ENCODE assay signal across 8 cellular contexts in genomic region chr17:44066204-44066930, GRCh38. TPM values are rescaled to one million over a fixed set of nuclear protein-coding genes. Genes with fewer than 3 reads are reported as not detected.
DNase-seq lines count a peak whose midpoint lies in the region; ATAC-seq and TF ChIP-seq lines count a peak whose summit lies in the region.

TSS of gene LSM12 (minus strand) at chr17:44066671. CDS start at chr17:44066587, 84 bp downstream.

- H3K36me3 Mint-ChIP-seq in activated CD4-positive, alpha-beta T cell treated with anti-CD3 and anti-CD28 coated beads for 36 hours (ENCODE audit: low read depth), result peaks cover 32% of the 10 kb centered on the region
- H3K36me3 Mint-ChIP-seq in chondrocyte (ENCODE audit: low read depth), result peaks cover 12% of the 10 kb centered on the region

- DNase-seq in AG08395 (ENCODE audit: low spot score) (peak; percentile 93), NCI-H510A (lab: John Stamatoyannopoulos, UW) (peak; percentile 89), chondrocyte (ENCODE audit: low spot score) (peak; percentile 95), kidney glomerular epithelial cell (lab: John Stamatoyannopoulos, UW) (peak; percentile 57)
- peak; percentile 95 for DNase-seq in activated CD4-positive, alpha-beta T cell treated with anti-CD3 and anti-CD28 coated beads for 36 hours
- DNase-seq in stimulated activated CD4-positive, alpha-beta T cell treated with anti-CD3 and anti-CD28 coated beads, Interleukin-15, amount 100 ng/mL, for 24 hours, result peak; percentile 92

- H3K27ac Mint-ChIP-seq in activated CD4-positive, alpha-beta T cell treated with anti-CD3 and anti-CD28 coated beads for 36 hours, result peak within 1 kb of the TSS; percentile 97
- H3K27ac Mint-ChIP-seq in chondrocyte (ENCODE audit: unreplicated experiment), result peak within 1 kb of the TSS; percentile 95

- peak; percentile 50 for ATAC-seq in GM19043 (IDR thresholded peaks at IDR 0.05; ENCODE audit: low read depth, unreplicated experiment)
- ATAC-seq in HG03432 (IDR thresholded peaks at IDR 0.05; ENCODE audit: unreplicated experiment), result peak; percentile 68
- ATAC-seq in activated CD4-positive, alpha-beta T cell treated with anti-CD3 and anti-CD28 coated beads for 36 hours, result peak; percentile 75

- H3K4me1 Mint-ChIP-seq in activated CD4-positive, alpha-beta T cell treated with anti-CD3 and anti-CD28 coated beads for 36 hours, result peaks cover 52% of the 10 kb centered on the region
- H3K4me1 Mint-ChIP-seq in chondrocyte (ENCODE audit: low read depth), result peaks cover 49% of the 10 kb centered on the region

- intact Hi-C loops in activated CD4-positive, alpha-beta T cell treated with anti-CD3 and anti-CD28 coated beads for 36 hours (cut with DNase I, micrococcal nuclease), result loop anchor here in 1 of 2 experiments (1.0 kb wide), 6 partner anchors 52 to 258 kb away; partner anchors contain the start of genes HDAC5, SLC25A39, TMEM101 and TMUB2

- H3K4me3 Mint-ChIP-seq in activated CD4-positive, alpha-beta T cell treated with anti-CD3 and anti-CD28 coated beads for 36 hours, result peak within 1 kb of the TSS; percentile 93
- H3K4me3 Mint-ChIP-seq in chondrocyte (ENCODE audit: unreplicated experiment), result peak within 1 kb of the TSS; percentile 92

- no peaks in the 10 kb centered on the region for H3K27me3 Mint-ChIP-seq in activated CD4-positive, alpha-beta T cell treated with anti-CD3 and anti-CD28 coated beads for 36 hours
- H3K27me3 Mint-ChIP-seq in chondrocyte (ENCODE audit: low read depth), result no peaks in the 10 kb centered on the region

- CTCF ChIA-PET in activated CD4-positive, alpha-beta T cell treated with anti-CD3 and anti-CD28 coated beads for 36 hours (lab: Charles Lee), result interaction anchor here (0.5 to 0.8 kb wide), 3 partner anchors 88 to 278 kb away, joined by 3 read pairs; partner anchors contain the start of gene GRN

- POLR2A ChIA-PET in activated CD4-positive, alpha-beta T cell treated with anti-CD3 and anti-CD28 coated beads for 36 hours (lab: Charles Lee), result interaction anchor here (0.5 to 1.4 kb wide), 4 partner anchors 21 to 119 kb away, joined by 3 to 4 read pairs (median 4); partner anchors contain the start of genes HDAC5 and TMEM101

- no peaks in the 10 kb centered on the region for H3K9me3 Mint-ChIP-seq in activated CD4-positive, alpha-beta T cell treated with anti-CD3 and anti-CD28 coated beads for 36 hours (ENCODE audit: low read depth)
- H3K9me3 Mint-ChIP-seq in chondrocyte (ENCODE audit: low read depth), result no peaks in the 10 kb centered on the region

- peak; percentile 14 for TF ChIP-seq CTCF in chondrocyte (IDR thresholded peaks at IDR 0.05)

RNA-seq across cellular contexts. Expression of gene LSM12, which starts in this region (rescaled TPM):
- total RNA-seq in activated CD4-positive, alpha-beta T cell treated with anti-CD3 and anti-CD28 coated beads for 36 hours, result 100 to 1,000 TPM in 1 of 2 experiments, 10 to 100 TPM in 1; 93.1 to 102 TPM
- 48.3 to 51.0 TPM (median 49.7 TPM) in 3 replicates for total RNA-seq in chondrocyte

Comparison
In these comparisons a context has a peak if more than half of its experiments do, and no peak if none do; other contexts are left out.
1. Peak in every context shown above with its lines: DNase-seq and ATAC-seq.